8 cellular contexts compared by ENCODE assay signal in genomic region chr19:11813801-11814706, GRCh38. TPM values are rescaled to one million over a fixed set of nuclear protein-coding genes. Genes with fewer than 3 reads are reported as not detected.
DNase-seq lines count a peak whose midpoint lies in the region; ATAC-seq and TF ChIP-seq lines count a peak whose summit lies in the region.

Gene ZNF440, plus strand, starts transcription at chr19:11814273. Its CDS starts 175 bp downstream, at chr19:11814448.

- peak in 1 of 2 donors; percentile 35 for TF ChIP-seq RAD21 in liver (IDR thresholded peaks at IDR 0.05)

- H3K9me3 Mint-ChIP-seq in activated CD4-positive, alpha-beta T cell treated with anti-CD3 and anti-CD28 coated beads, Interleukin-2, amount 10 ng/mL, durations not matched to agents 7 days and 5 days, result peaks cover 38% of the 10 kb centered on the region

- no peaks in the 10 kb centered on the region for H3K27me3 Mint-ChIP-seq in activated CD4-positive, alpha-beta T cell treated with anti-CD3 and anti-CD28 coated beads, Interleukin-2, amount 10 ng/mL, durations not matched to agents 7 days and 5 days

- POLR2A ChIA-PET in activated CD4-positive, alpha-beta T cell treated with anti-CD3 and anti-CD28 coated beads, Interleukin-2, amount 10 ng/mL, durations not matched to agents 7 days and 5 days (lab: Charles Lee), result interaction anchor here (0.7 kb wide), 1 partner anchor 1301 kb away, joined by 3 read pairs; no protein-coding TSS in a partner anchor

- H3K4me3 ChIP-seq in liver (ENCODE audit: low read depth in 1 of 3, low read length in 3 of 3), result peak within 1 kb of the TSS; percentile 63 to 83 (median 74)

- H3K4me1 ChIP-seq in liver (ENCODE audit: control insufficient read depth in 4 of 4, insufficient read depth in 4 of 4, low read length in 3 of 4), result peaks cover 0 to 13% (median 7%) of the 10 kb centered on the region in 4 donors

- peak within 1 kb of the TSS; percentile 82 for H3K27ac Mint-ChIP-seq in activated CD4-positive, alpha-beta T cell treated with anti-CD3 and anti-CD28 coated beads, Interleukin-2, amount 10 ng/mL, durations not matched to agents 7 days and 5 days

- H3K4me1 Mint-ChIP-seq in activated CD4-positive, alpha-beta T cell treated with anti-CD3 and anti-CD28 coated beads, Interleukin-2, amount 10 ng/mL, durations not matched to agents 7 days and 5 days, result peaks cover 30% of the 10 kb centered on the region

- CTCF ChIA-PET in activated CD4-positive, alpha-beta T cell treated with anti-CD3 and anti-CD28 coated beads, Interleukin-2, amount 10 ng/mL, durations not matched to agents 7 days and 5 days (lab: Charles Lee), result interaction anchor here (0.7 to 3.0 kb wide), 5 partner anchors 16 to 835 kb away, joined by 3 to 15 read pairs (median 3); partner anchors contain the start of genes ZNF439 and ZNF491

- peak within 1 kb of the TSS; percentile 63 to 77 for H3K9ac ChIP-seq in liver (ENCODE audit: low read depth in 1 of 2, low read length in 2 of 2)

- H3K36me3 ChIP-seq in liver (ENCODE audit: control insufficient read depth in 4 of 4, insufficient read depth in 3 of 4, low read depth in 1 of 4, low read length in 3 of 4), result no peaks in the 10 kb centered on the region

- H3K4me3 Mint-ChIP-seq in activated CD4-positive, alpha-beta T cell treated with anti-CD3 and anti-CD28 coated beads, Interleukin-2, amount 10 ng/mL, durations not matched to agents 7 days and 5 days, result peak within 1 kb of the TSS; percentile 81

- under 1% methylated on average over 60 of the region's 60 CpGs for WGBS in liver

- ATAC-seq in GM19025 (IDR thresholded peaks at IDR 0.05; ENCODE audit: low read depth, unreplicated experiment) (peak; percentile 98), HG03280 (IDR thresholded peaks at IDR 0.05; ENCODE audit: unreplicated experiment) (peak; percentile 100)

- DNase-seq in AG20443 (ENCODE audit: low spot score) (peak; percentile 98), NCI-H524 (lab: John Stamatoyannopoulos, UW) (peak; percentile 85 to 95), dermis blood vessel endothelial cell (peak; percentile 94)
- peak; percentile 91 for DNase-seq in activated CD4-positive, alpha-beta T cell treated with anti-CD3 and anti-CD28 coated beads, Interleukin-2, amount 10 ng/mL, durations not matched to agents 7 days and 5 days
- DNase-seq in stimulated activated CD4-positive, alpha-beta T cell treated with anti-CD3 and anti-CD28 coated beads, Interleukin-4, amount 100 ng/mL, for 1 hour, result peak; percentile 88

- no peaks in the 10 kb centered on the region for H3K27me3 ChIP-seq in liver (ENCODE audit: control insufficient read depth in 4 of 4, insufficient read depth in 4 of 4, low read length in 3 of 4)

- no peak for TF ChIP-seq CTCF in liver (IDR thresholded peaks at IDR 0.05; ENCODE audit: low read depth, low read length, missing input control)

- peaks cover 42% of the 10 kb centered on the region for H3K36me3 Mint-ChIP-seq in activated CD4-positive, alpha-beta T cell treated with anti-CD3 and anti-CD28 coated beads, Interleukin-2, amount 10 ng/mL, durations not matched to agents 7 days and 5 days (ENCODE audit: low read depth)

- peaks cover 0 to 3% (median 2%) of the 10 kb centered on the region in 4 donors for H3K9me3 ChIP-seq in liver (ENCODE audit: control insufficient read depth in 4 of 4, low read length in 3 of 4)

- H3K27ac ChIP-seq in liver (ENCODE audit: low read depth in 1 of 2, low read length in 2 of 2), result peak within 1 kb of the TSS; percentile 74 to 76

TF ChIP-seq in liver, 16 proteins besides CTCF, POLR2A, EP300 and RAD21:
- TF ChIP-seq HNF4G (IDR thresholded peaks at IDR 0.05) (no peak), GABPA (IDR thresholded peaks at IDR 0.05 in 1 of 2, conservative IDR thresholded peaks at IDR 0.05 in 1 of 2) (peak in 1 of 2 donors; percentile 51), YY1 (IDR thresholded peaks at IDR 0.05) (peak; percentile 83), RXRA (IDR thresholded peaks at IDR 0.05) (no peak), TAF1 (conservative IDR thresholded peaks at IDR 0.05) (peak; percentile 76), REST (IDR thresholded peaks at IDR 0.05) (peak; percentile 95), SP1 (IDR thresholded peaks at IDR 0.05) (peak; percentile 86)
- TF ChIP-seq, protein P1, sequence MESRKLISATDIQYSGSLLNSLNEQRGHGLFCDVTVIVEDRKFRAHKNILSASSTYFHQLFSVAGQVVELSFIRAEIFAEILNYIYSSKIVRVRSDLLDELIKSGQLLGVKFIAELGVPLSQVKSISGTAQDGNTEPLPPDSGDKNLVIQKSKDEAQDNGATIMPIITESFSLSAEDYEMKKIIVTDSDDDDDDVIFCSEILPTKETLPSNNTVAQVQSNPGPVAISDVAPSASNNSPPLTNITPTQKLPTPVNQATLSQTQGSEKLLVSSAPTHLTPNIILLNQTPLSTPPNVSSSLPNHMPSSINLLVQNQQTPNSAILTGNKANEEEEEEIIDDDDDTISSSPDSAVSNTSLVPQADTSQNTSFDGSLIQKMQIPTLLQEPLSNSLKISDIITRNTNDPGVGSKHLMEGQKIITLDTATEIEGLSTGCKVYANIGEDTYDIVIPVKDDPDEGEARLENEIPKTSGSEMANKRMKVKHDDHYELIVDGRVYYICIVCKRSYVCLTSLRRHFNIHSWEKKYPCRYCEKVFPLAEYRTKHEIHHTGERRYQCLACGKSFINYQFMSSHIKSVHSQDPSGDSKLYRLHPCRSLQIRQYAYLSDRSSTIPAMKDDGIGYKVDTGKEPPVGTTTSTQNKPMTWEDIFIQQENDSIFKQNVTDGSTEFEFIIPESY (IDR thresholded peaks at IDR 0.05), result no peak
TF ChIP-seq in liver: peak in this region for 5.

RNA-seq across cellular contexts. Expression of gene ZNF440, which starts in this region (rescaled TPM):
- total RNA-seq in activated CD4-positive, alpha-beta T cell treated with anti-CD3 and anti-CD28 coated beads, Interleukin-2, amount 10 ng/mL, durations not matched to agents 7 days and 5 days, result 10 to 100 TPM; 13.6 to 16.3 TPM
- total RNA-seq in dermis blood vessel endothelial cell (9.0 and 12.4 TPM in 2 replicates), liver (1 to 10 TPM; 7.2 to 8.5 TPM)
- polyA plus RNA-seq in liver, result 1 to 10 TPM; 1.3 to 1.5 TPM

Comparison
In these comparisons a context has a peak if more than half of its experiments do, and no peak if none do; other contexts are left out.
1. Peak in every context shown above with its lines: DNase-seq, ATAC-seq, H3K4me3 ChIP-seq and H3K27ac ChIP-seq.